ENCODE assay signal across 1 cellular context in the genomic region with DNA sequence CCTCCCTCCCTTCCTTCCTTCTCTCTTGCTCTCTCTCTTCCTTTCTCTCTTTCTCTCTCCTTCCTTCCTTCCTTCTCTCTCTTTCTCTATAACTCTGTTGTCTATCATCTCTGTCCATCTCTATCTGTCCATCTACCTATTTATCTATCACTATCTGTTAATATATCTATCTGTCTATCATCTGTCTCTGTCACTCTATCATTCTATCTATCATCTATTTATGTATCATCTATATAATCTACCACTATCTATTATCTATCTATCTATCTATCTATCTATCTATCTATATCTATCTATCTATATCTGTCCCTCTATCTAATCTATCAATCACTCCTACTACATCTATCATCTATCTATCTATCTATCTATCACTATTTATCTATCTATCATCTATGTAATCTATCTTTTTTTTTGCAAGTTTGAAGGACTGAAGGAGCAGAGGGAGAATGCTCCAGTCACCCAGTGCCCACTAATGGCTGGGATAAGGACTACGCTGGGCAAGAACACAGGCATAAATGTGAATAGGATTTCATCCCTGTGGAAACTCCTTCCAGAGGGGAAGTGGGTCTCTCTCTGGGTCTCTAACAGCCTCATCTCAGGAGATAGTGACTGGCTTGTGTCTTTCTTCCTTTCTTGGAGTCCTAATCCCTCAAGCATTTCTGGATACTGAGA.
TF ChIP-seq lines count a peak whose summit lies in the region.

No MANE protein-coding gene starts in this region.

TF ChIP-seq in K562, 482 proteins besides CTCF, POLR2A, EP300 and RAD21 (continued from another document):
- TF ChIP-seq, protein P1, sequence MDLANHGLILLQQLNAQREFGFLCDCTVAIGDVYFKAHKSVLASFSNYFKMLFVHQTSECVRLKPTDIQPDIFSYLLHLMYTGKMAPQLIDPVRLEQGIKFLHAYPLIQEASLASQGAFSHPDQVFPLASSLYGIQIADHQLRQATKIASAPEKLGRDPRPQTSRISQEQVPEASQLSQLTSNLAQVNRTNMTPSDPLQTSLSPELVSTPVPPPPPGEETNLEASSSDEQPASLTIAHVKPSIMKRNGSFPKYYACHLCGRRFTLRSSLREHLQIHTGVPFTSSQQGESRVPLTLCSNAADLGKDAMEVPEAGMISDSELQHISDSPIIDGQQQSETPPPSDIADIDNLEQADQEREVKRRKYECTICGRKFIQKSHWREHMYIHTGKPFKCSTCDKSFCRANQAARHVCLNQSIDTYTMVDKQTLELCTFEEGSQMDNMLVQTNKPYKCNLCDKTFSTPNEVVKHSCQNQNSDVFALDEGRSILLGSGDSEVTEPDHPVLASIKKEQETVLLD (IDR thresholded peaks at IDR 0.05): peak; percentile 95
- TF ChIP-seq SMARCA5 (IDR thresholded peaks at IDR 0.05) (peak; percentile 76), FOXP1 (CRISPR knock-in tag; IDR thresholded peaks at IDR 0.05) (no peak), NCOR1 (IDR thresholded peaks at IDR 0.05) (0 out of 2 replicates have a peak, but pooled peaks have one; percentile 17), DACH1 (IDR thresholded peaks at IDR 0.05; ENCODE audit: partially characterized antibody) (peak; percentile 99), HLTF (IDR thresholded peaks at IDR 0.05) (0 out of 2 replicates have a peak, but pooled peaks have one; percentile 20), KDM2B (CRISPR knock-in tag; IDR thresholded peaks at IDR 0.05) (no peak), GATAD2B (IDR thresholded peaks at IDR 0.05; ENCODE audit: borderline replicate concordance) (peak; percentile 94), RNF2 (IDR thresholded peaks at IDR 0.05) (no peak), GATA2 (CRISPR knock-in tag; IDR thresholded peaks at IDR 0.05) (peak; percentile 45), TRIM24 (IDR thresholded peaks at IDR 0.05) (peak; percentile 54 to 57; a peak in 3 of 4 replicates), BCOR (IDR thresholded peaks at IDR 0.05) (peak; percentile 37; the same call in 1 of the 2 replicates), HDAC1 (IDR thresholded peaks at IDR 0.05) (peak in 1 of 2 experiments; percentile 29; a peak in 1 of 4 replicates), MCM7 (IDR thresholded peaks at IDR 0.05) (0 out of 4 replicates have a peak, but pooled peaks of 1 of the 2 experiments have one; percentile 67)
- TF ChIP-seq, protein P2, sequence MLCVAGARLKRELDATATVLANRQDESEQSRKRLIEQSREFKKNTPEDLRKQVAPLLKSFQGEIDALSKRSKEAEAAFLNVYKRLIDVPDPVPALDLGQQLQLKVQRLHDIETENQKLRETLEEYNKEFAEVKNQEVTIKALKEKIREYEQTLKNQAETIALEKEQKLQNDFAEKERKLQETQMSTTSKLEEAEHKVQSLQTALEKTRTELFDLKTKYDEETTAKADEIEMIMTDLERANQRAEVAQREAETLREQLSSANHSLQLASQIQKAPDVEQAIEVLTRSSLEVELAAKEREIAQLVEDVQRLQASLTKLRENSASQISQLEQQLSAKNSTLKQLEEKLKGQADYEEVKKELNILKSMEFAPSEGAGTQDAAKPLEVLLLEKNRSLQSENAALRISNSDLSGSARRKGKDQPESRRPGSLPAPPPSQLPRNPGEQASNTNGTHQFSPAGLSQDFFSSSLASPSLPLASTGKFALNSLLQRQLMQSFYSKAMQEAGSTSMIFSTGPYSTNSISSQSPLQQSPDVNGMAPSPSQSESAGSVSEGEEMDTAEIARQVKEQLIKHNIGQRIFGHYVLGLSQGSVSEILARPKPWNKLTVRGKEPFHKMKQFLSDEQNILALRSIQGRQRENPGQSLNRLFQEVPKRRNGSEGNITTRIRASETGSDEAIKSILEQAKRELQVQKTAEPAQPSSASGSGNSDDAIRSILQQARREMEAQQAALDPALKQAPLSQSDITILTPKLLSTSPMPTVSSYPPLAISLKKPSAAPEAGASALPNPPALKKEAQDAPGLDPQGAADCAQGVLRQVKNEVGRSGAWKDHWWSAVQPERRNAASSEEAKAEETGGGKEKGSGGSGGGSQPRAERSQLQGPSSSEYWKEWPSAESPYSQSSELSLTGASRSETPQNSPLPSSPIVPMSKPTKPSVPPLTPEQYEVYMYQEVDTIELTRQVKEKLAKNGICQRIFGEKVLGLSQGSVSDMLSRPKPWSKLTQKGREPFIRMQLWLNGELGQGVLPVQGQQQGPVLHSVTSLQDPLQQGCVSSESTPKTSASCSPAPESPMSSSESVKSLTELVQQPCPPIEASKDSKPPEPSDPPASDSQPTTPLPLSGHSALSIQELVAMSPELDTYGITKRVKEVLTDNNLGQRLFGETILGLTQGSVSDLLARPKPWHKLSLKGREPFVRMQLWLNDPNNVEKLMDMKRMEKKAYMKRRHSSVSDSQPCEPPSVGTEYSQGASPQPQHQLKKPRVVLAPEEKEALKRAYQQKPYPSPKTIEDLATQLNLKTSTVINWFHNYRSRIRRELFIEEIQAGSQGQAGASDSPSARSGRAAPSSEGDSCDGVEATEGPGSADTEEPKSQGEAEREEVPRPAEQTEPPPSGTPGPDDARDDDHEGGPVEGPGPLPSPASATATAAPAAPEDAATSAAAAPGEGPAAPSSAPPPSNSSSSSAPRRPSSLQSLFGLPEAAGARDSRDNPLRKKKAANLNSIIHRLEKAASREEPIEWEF (CRISPR knock-in tag; IDR thresholded peaks at IDR 0.05): 0 out of 2 replicates have a peak, but pooled peaks have one; percentile 38
